8 cellular contexts compared by ENCODE assay signal in genomic region chr12:92144045-92144630, GRCh38. TPM values are rescaled to one million over a fixed set of nuclear protein-coding genes. Genes with fewer than 3 reads are reported as not detected.
A peak's percentile ranks its signal among the peaks of the same experiment; 100 is the strongest.
DNase-seq lines count a peak whose midpoint lies in the region; ATAC-seq and TF ChIP-seq lines count a peak whose summit lies in the region.

No MANE protein-coding gene starts in this region.

- peak; percentile 57 to 82 (median 80) for TF ChIP-seq CTCF in testis (IDR thresholded peaks at IDR 0.05)

- H3K9me3 ChIP-seq in CD8-positive, alpha-beta memory T cell (ENCODE audit: low read length): no peaks in the 10 kb centered on the region
- H3K9me3 ChIP-seq in testis: no peaks in the 10 kb centered on the region

- H3K27ac ChIP-seq in CD8-positive, alpha-beta memory T cell (ENCODE audit: low read depth, low read length): peak overlapping the region; percentile 98
- H3K27ac ChIP-seq in testis: peak overlapping the region; percentile 100

- H3K27me3 ChIP-seq in CD8-positive, alpha-beta memory T cell (ENCODE audit: insufficient read depth, low read length, poor library complexity, severe bottlenecking): no peaks in the 10 kb centered on the region
- H3K27me3 ChIP-seq in testis: no peaks in the 10 kb centered on the region

- peaks cover 23 to 25% (median 24%) of the 10 kb centered on the region in 3 donors for H3K4me1 Mint-ChIP-seq in CD8-positive, alpha-beta memory T cell

- peak overlapping the region; percentile 98 for H3K4me3 ChIP-seq in CD8-positive, alpha-beta memory T cell (ENCODE audit: low read length)
- H3K4me3 ChIP-seq in testis: peak overlapping the region; percentile 92 to 99

- peaks cover 42 to 77% (median 61%) of the 10 kb centered on the region in 3 donors for H3K36me3 Mint-ChIP-seq in CD8-positive, alpha-beta memory T cell

- intact Hi-C loops in testis (cut with DNase I; ENCODE audit: low total_unique reads): loop anchor here (10.0 kb wide), 1 partner anchor 759 kb away; no protein-coding TSS in a partner anchor

- TF ChIP-seq POLR2A in testis (IDR thresholded peaks at IDR 0.05): no peak

- CTCF ChIA-PET in CD8-positive, alpha-beta memory T cell (lab: Charles Lee): interaction anchor here (0.6 to 5.1 kb wide), 33 partner anchors 9 to 762 kb away, joined by 3 to 33 read pairs (median 5); no protein-coding TSS in a partner anchor

- H3K36me3 ChIP-seq in CD8-positive, alpha-beta memory T cell (ENCODE audit: insufficient read depth, low read length): peaks cover 54% of the 10 kb centered on the region
- no peaks in the 10 kb centered on the region for H3K36me3 ChIP-seq in testis (ENCODE audit: low read depth, missing control alignments)

- peak overlapping the region; percentile 95 to 99 (median 99) for H3K27ac Mint-ChIP-seq in CD8-positive, alpha-beta memory T cell

- H3K27me3 Mint-ChIP-seq in CD8-positive, alpha-beta memory T cell: peaks cover 0 to 14% of the 10 kb centered on the region in 2 donors

- H3K4me3 Mint-ChIP-seq in CD8-positive, alpha-beta memory T cell: peak overlapping the region; percentile 95 to 100 (median 100)

- H3K4me1 ChIP-seq in CD8-positive, alpha-beta memory T cell (ENCODE audit: insufficient read depth, low read length): peaks cover 16% of the 10 kb centered on the region
- H3K4me1 ChIP-seq in testis: peaks cover 6% of the 10 kb centered on the region

- ATAC-seq in GM21528 (IDR thresholded peaks at IDR 0.05; ENCODE audit: low FRiP score, unreplicated experiment): peak; percentile 20

- POLR2A ChIA-PET in CD8-positive, alpha-beta memory T cell (lab: Charles Lee): interaction anchor here (0.5 to 5.9 kb wide), 25 partner anchors 7 to 785 kb away, joined by 3 to 78 read pairs (median 13); partner anchors contain the start of gene EEA1

- peak; percentile 43 to 81 (median 74) for DNase-seq in CD8-positive, alpha-beta memory T cell
- DNase-seq in MV-4-11 (lab: John Stamatoyannopoulos, UW): peak; percentile 86
- peak; percentile 93 for DNase-seq in SK-N-DZ (ENCODE audit: low spot score)
- DNase-seq in activated naive CD4-positive, alpha-beta T cell treated with anti-CD3 and anti-CD28 coated beads, Interleukin-2, amount 50 U/mL, for 16 hours: peak; percentile 66
- peak; percentile 81 for DNase-seq in glomerular endothelial cell (ENCODE audit: extremely low read depth, low read depth, low spot score)
- peak; percentile 40 for DNase-seq in occipital lobe (lab: John Stamatoyannopoulos, UW)
- peak; percentile 85 for DNase-seq in testis

- peaks cover 0 to 8% (median 2%) of the 10 kb centered on the region in 5 donors for H3K9me3 Mint-ChIP-seq in CD8-positive, alpha-beta memory T cell

- WGBS in testis, 2 donors: 0 to 1% methylated on average over 14 of the region's 14 CpGs

RNA-seq across cellular contexts. Expression of gene BTG1, which starts 1.5 kb away (rescaled TPM):
- total RNA-seq in CD8-positive, alpha-beta memory T cell: 100 to 1,000 TPM in 1 of 2 experiments, 10 to 100 TPM in 1; 98.3 to 103 TPM
- polyA plus RNA-seq in CD8-positive, alpha-beta memory T cell: 748 TPM
- 7.6 and 11.3 TPM in 2 replicates for polyA plus RNA-seq in SK-N-DZ (2014; cell fraction: cytosol; rRNA removed)
- 8.0 and 12.6 TPM in 2 replicates for polyA plus RNA-seq in SK-N-DZ (2014; cell fraction: nucleus; rRNA removed)
- 23.6 and 52.7 TPM in 2 replicates for total RNA-seq in glomerular endothelial cell
- total RNA-seq in occipital lobe: 22.8 TPM
- total RNA-seq in testis: 10 to 100 TPM; 23.8 to 37.0 TPM
- 65.3 TPM for polyA plus RNA-seq in testis (ENCODE audit: insufficient read depth, low read depth, low replicate concordance)

Comparison
In these comparisons a context has a peak if more than half of its experiments do, and no peak if none do; other contexts are left out.
1. Peak in every context shown above with its lines: DNase-seq, ATAC-seq, H3K4me3 ChIP-seq and H3K27ac ChIP-seq.
2. DNase-seq: peak in every context shown above with its lines; median percentile 93 in SK-N-DZ; 86 in MV-4-11; 85 in testis; 81 in glomerular endothelial cell; 74 in CD8-positive, alpha-beta memory T cell; 66 in activated naive CD4-positive, alpha-beta T cell treated with anti-CD3 and anti-CD28 coated beads, Interleukin-2, amount 50 U/mL, for 16 hours; 40 in occipital lobe.